6 cellular contexts compared by ENCODE assay signal in genomic region chr3:138624518-138624917, GRCh38.
"Had no signal": no experiment of that assay in that cellular context is flagged by ENCODE, and none has a peak within 500 bp of the region (broad histone marks: within the 10 kb centered on the region; RNA-seq: fewer than 3 reads in every experiment).

No MANE protein-coding gene starts in this region.

- H3K27ac ChIP-seq: HL-60, KMS-11 had no signal

- FAIRE-seq: HTR-8/SVneo had no signal

- H3K9ac ChIP-seq: KMS-11 had no signal

- DNase-seq: IMR-90, KBM-7, KG1 had no signal

- H3K4me2 ChIP-seq: KMS-11 had no signal
